ENCODE assay signal across 8 cellular contexts in the genomic region with DNA sequence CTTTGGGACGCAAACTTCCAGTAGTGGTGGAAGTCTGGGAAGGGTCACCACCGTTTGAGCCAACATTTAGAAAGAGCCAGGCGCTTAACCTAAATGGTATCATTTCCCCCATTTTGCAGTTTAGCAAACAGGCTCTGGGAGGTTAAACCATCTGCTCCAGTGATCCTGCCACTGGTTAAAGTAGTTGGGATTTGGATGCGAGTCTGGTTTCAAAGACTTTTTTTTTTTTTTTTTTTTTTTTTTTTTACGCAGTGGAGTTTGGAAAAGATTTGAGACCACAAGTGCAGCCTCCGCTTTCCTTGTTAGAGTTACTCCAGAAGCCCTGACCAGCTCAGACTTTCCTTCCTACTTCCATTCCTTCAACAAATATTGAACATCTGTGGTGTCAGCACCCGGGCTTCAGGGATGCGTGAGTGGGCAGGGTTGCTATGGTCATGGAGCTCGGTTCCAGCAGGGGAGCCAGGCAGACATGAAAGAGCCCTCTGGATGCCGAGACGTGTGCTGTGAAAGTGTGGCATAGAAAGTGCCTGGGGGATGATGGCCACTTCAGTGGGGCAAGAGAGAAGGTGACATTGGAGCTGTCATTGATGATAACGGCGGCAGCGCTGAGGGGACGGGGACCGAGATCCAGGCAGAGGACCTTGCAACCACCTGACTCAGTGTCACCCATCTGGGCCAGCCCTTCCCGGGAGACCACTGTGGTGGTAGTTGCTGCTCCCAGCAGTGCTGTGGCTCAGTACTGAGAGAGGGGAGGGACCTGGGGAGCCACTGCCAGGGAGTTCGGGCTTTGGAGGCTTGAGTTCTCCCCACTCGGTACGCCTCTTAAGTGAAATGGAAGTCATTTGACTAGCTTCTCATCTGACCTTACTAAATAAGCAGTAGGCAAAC. TPM values are rescaled to one million over a fixed set of nuclear protein-coding genes. Genes with fewer than 3 reads are reported as not detected.
DNase-seq lines count a peak whose midpoint lies in the region; ATAC-seq and TF ChIP-seq lines count a peak whose summit lies in the region.

No MANE protein-coding gene starts in this region.

- H3K4me3 ChIP-seq in AG04449 (ENCODE audit: low read depth, low read length) (peak overlapping the region; percentile 96), GM12865 (ENCODE audit: low read depth, low read length) (peak overlapping the region; percentile 88), coronary artery (peak overlapping the region; percentile 86), lung (peak overlapping the region; percentile 81), thymus (ENCODE audit: low read length) (peak overlapping the region; percentile 63)

- TF ChIP-seq CTCF in AG04449 (IDR thresholded peaks at IDR 0.05; ENCODE audit: insufficient read depth, low read length, missing control alignments) = peak; percentile 4
- TF ChIP-seq CTCF in GM12865 (IDR thresholded peaks at IDR 0.05; ENCODE audit: insufficient read depth, low read depth, low read length, missing control alignments) = no peak
- TF ChIP-seq CTCF in coronary artery (IDR thresholded peaks at IDR 0.05) = no peak
- no peak for TF ChIP-seq CTCF in lung (IDR thresholded peaks at IDR 0.05; ENCODE audit: control extremely low read depth, extremely low read depth)

- no peaks in the 10 kb centered on the region for H3K9me3 ChIP-seq in lung (ENCODE audit: control insufficient read depth in 2 of 2, insufficient read depth in 1 of 2, low read length in 1 of 2)
- H3K9me3 ChIP-seq in thymus (ENCODE audit: control insufficient read depth) = no peaks in the 10 kb centered on the region

- ATAC-seq in lung (ENCODE audit: insufficient read depth, low FRiP score) (no peak), GM21528 (IDR thresholded peaks at IDR 0.05; ENCODE audit: low FRiP score, unreplicated experiment) (no peak)

- DNase-seq in AG04449 (ENCODE audit: low read depth, low spot score) (no peak), GM12865 (ENCODE audit: low read depth) (peak; percentile 50), OCI-M1 (lab: John Stamatoyannopoulos, UW) (peak; percentile 60), coronary artery (ENCODE audit: low spot score) (peak; percentile 82), lung (ENCODE audit: low spot score) (no peak), NCI-H446 treated with DMSO at 0.1 percent for 48 hours (lab: John Stamatoyannopoulos, UW) (no peak)

- H3K36me3 ChIP-seq in lung (ENCODE audit: control insufficient read depth in 2 of 2, insufficient read depth in 2 of 2, low read length in 2 of 2) = no peaks in the 10 kb centered on the region
- no peaks in the 10 kb centered on the region for H3K36me3 ChIP-seq in thymus (ENCODE audit: control insufficient read depth, insufficient read depth)

- 13% methylated on average over 20 of the region's 20 CpGs for WGBS in lung, 2 donors
- WGBS in thymus = 11% methylated on average over 20 of the region's 20 CpGs

- H3K27me3 ChIP-seq in lung (ENCODE audit: control insufficient read depth, insufficient read depth) = no peaks in the 10 kb centered on the region
- peaks cover 3% of the 10 kb centered on the region for H3K27me3 ChIP-seq in thymus (ENCODE audit: control insufficient read depth, insufficient read depth)

- CTCF ChIA-PET in AG04449 (lab: Yijun Ruan, JAX) = interaction anchor here (0.8 to 2.3 kb wide), 8 partner anchors 10 to 384 kb away, joined by 3 to 15 read pairs (median 4); no protein-coding TSS in a partner anchor

- H3K4me1 ChIP-seq in lung (ENCODE audit: control insufficient read depth in 2 of 2, insufficient read depth in 2 of 2, low read length in 2 of 2) (peaks cover 0 to 3% of the 10 kb centered on the region in 2 donors), thymus (ENCODE audit: control insufficient read depth, insufficient read depth, low read length) (peaks cover 6% of the 10 kb centered on the region)

- H3K27ac ChIP-seq in coronary artery (peak overlapping the region; percentile 98 to 99), lung (ENCODE audit: low read depth in 1 of 2, low read length in 1 of 2) (peak overlapping the region; percentile 98 to 99), thymus (ENCODE audit: low read depth) (peak overlapping the region; percentile 86)

- POLR2A ChIA-PET in AG04449 (lab: Yijun Ruan, JAX) = interaction anchor here (1.2 kb wide), 1 partner anchor 10 kb away, joined by 4 read pairs; no protein-coding TSS in a partner anchor

RNA-seq across cellular contexts. Expression of a gene that starts 1.1 kb away (rescaled TPM):
- not detected for total RNA-seq in lung
- polyA plus RNA-seq in lung = not detected
- polyA plus RNA-seq in thymus = not detected

RNA-seq across cellular contexts. Expression of a gene that starts 15.7 kb away (rescaled TPM):
- total RNA-seq in lung = under 1 TPM; 0.17 to 0.46 TPM
- under 1 TPM; 0.18 to 0.43 TPM for polyA plus RNA-seq in lung
- 0.46 TPM for polyA plus RNA-seq in thymus

Comparison
In these comparisons a context has a peak if more than half of its experiments do, and no peak if none do; other contexts are left out.
1. DNase-seq: peak in GM12865 (single experiment), OCI-M1 (single experiment) and coronary artery (single experiment); none in AG04449 (single experiment), lung (single experiment) and NCI-H446 treated with DMSO at 0.1 percent for 48 hours (single experiment).
2. Peak in every context shown above with its lines, with median percentiles within 50 percentile points of each other: H3K4me3 ChIP-seq and H3K27ac ChIP-seq.